In the genomic region with DNA sequence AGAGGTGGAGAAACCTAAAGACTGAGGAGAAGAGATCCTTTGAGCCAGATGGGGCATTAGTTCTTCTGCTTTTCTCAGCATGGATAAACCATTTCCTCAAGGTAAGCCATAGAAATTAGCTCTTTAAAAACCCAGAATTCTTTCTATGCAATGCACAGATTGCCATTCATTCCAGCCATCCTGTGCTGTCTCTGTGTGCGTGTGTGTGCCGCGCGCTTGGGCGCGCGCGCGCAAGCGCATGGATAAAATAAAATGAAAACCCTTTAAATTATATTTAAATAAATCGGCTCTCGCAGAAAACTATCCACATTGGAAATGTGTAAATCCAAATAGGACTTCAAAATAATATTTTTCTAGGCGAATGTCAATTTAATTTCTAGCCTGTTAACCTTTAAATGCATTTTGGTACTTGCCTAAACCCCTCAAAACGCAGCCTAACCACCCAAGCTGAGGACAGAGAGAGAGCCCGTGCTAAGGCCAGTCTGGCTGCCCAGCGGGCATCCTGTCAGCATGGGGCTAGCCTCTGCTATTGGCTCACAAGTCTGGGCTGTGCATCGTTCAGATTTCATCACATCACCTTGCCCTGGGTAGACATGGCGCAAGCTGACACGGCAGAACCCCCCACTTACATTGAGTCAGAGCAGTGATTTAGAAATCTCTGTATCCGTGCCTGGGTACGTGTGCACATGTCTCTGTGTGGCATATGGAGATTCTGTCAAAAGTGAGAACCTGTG, we compare ENCODE assay signal across 1 cellular context.
TF ChIP-seq lines count a peak whose summit lies in the region.

No MANE protein-coding gene starts in this region.

TF ChIP-seq in endothelial cell of umbilical vein, 7 proteins besides CTCF, POLR2A, EP300 and RAD21 (continued from another document):
- TF ChIP-seq, protein P1, sequence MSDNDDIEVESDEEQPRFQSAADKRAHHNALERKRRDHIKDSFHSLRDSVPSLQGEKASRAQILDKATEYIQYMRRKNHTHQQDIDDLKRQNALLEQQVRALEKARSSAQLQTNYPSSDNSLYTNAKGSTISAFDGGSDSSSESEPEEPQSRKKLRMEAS (IDR thresholded peaks at IDR 0.05; ENCODE audit: insufficient read depth, insufficient read length): no peak
- TF ChIP-seq EZH2 (IDR thresholded peaks at IDR 0.05; ENCODE audit: borderline replicate concordance, low read depth, low read length, severe bottlenecking): no peak
TF ChIP-seq in endothelial cell of umbilical vein: peak in this region for 0.
